20 cellular contexts compared by ENCODE assay signal in genomic region chr10:73981812-73982211, GRCh38. TPM values are rescaled to one million over a fixed set of nuclear protein-coding genes. Genes with fewer than 3 reads are reported as not detected.
DNase-seq lines count a peak whose midpoint lies in the region; ATAC-seq and TF ChIP-seq lines count a peak whose summit lies in the region.
"Had no signal": no experiment of that assay in that cellular context is flagged by ENCODE, and none has a peak within 500 bp of the region (broad histone marks: within the 10 kb centered on the region; RNA-seq: fewer than 3 reads in every experiment).

No MANE protein-coding gene starts in this region.

- POLR2A ChIA-PET in PC-3 (lab: Charles Lee; ENCODE audit: unreplicated experiment) = interaction anchor here (0.6 kb wide), 1 partner anchor 37 kb away, joined by 5 read pairs; no protein-coding TSS in a partner anchor

- H3K27ac ChIP-seq in right atrium auricular region (no peak overlapping the region), heart right ventricle (no peak overlapping the region), PC-3 (ENCODE audit: low read length) (no peak overlapping the region), testis (peak overlapping the region; percentile 28 to 59)
- H3K27ac ChIP-seq: 22Rv1; A549; BLaER1 treated with 17β-estradiol and CSF1 and Interleukin-3, amounts not matched to agents 10 nM and 100 nM; C4-2B had no signal

- H3K4me1 Mint-ChIP-seq in dendritic cell treated with granulocyte-macrophage colony-stimulating factor and Interleukin-4, amounts not matched to agents 40 ng/mL and 50 ng/mL, for 4 days (ENCODE audit: low read depth) = peaks cover 27% of the 10 kb centered on the region
- H3K4me1 Mint-ChIP-seq in activated T-helper 2 cell treated with anti-CD3 and anti-CD28 coated beads, Interferon-gamma antibody, Interleukin-2, Interleukin-4, amounts not matched to agents 10 μg/mL and 5 μg/mL and 100 μg/mL, durations not matched to agents 14 hours and 24 hours and 36 hours (ENCODE audit: low read depth) = peaks cover 12% of the 10 kb centered on the region

- H3K27ac Mint-ChIP-seq in dendritic cell treated with granulocyte-macrophage colony-stimulating factor and Interleukin-4, amounts not matched to agents 40 ng/mL and 50 ng/mL, for 4 days = peak overlapping the region; percentile 15
- H3K27ac Mint-ChIP-seq in activated T-helper 2 cell treated with anti-CD3 and anti-CD28 coated beads, Interferon-gamma antibody, Interleukin-2, Interleukin-4, amounts not matched to agents 10 μg/mL and 5 μg/mL and 100 μg/mL, durations not matched to agents 14 hours and 24 hours and 36 hours = no peak overlapping the region
- H3K27ac Mint-ChIP-seq: B cell; CD4-positive, alpha-beta T cell; CD8-positive, alpha-beta T cell had no signal

- no peak overlapping the region for H3K4me3 ChIP-seq in right atrium auricular region
- H3K4me3 ChIP-seq in heart right ventricle = no peak overlapping the region
- H3K4me3 ChIP-seq in PC-3 (ENCODE audit: low read length) = no peak overlapping the region
- no peak overlapping the region for H3K4me3 ChIP-seq in testis
- H3K4me3 ChIP-seq: A549; BLaER1 treated with 17β-estradiol and CSF1 and Interleukin-3, amounts not matched to agents 10 nM and 100 nM had no signal

- H3F3A ChIP-seq in PC-3 (ENCODE audit: low read length, unreplicated experiment) = no peaks in the 10 kb centered on the region

- no peaks in the 10 kb centered on the region for H3K9me2 ChIP-seq in PC-3 (replicated peaks; ENCODE audit: low read length)

- intact Hi-C loops in heart right ventricle (cut with DNase I) = no loop called here
- intact Hi-C loops in PC-3 (cut with micrococcal nuclease) = no loop called here
- intact Hi-C loops in dendritic cell treated with granulocyte-macrophage colony-stimulating factor and Interleukin-4, amounts not matched to agents 40 ng/mL and 50 ng/mL, for 4 days (cut with micrococcal nuclease) = no loop called here
- intact Hi-C loops in testis (cut with DNase I; ENCODE audit: low total_unique reads) = no loop called here
- intact Hi-C loops in activated T-helper 2 cell treated with anti-CD3 and anti-CD28 coated beads, Interferon-gamma antibody, Interleukin-2, Interleukin-4, amounts not matched to agents 10 μg/mL and 5 μg/mL and 100 μg/mL, durations not matched to agents 14 hours and 24 hours and 36 hours (cut with micrococcal nuclease) = no loop called here

- 92 to 96% methylated on average over 3 of the region's 3 CpGs for WGBS in heart right ventricle, 2 donors
- WGBS in testis, 2 donors = 89% methylated on average over 3 of the region's 3 CpGs

- H3K9ac ChIP-seq in PC-3 (ENCODE audit: low read length) = no peak overlapping the region
- H3K9ac ChIP-seq: BLaER1 treated with 17β-estradiol and CSF1 and Interleukin-3, amounts not matched to agents 10 nM and 100 nM had no signal

- peak overlapping the region; percentile 1; the same call in 1 of the 2 replicates for H2AFZ ChIP-seq in PC-3 (ENCODE audit: low read length)

- H3K27me3 ChIP-seq in right atrium auricular region = no peaks in the 10 kb centered on the region
- no peaks in the 10 kb centered on the region for H3K27me3 ChIP-seq in heart right ventricle
- no peaks in the 10 kb centered on the region for H3K27me3 ChIP-seq in PC-3 (ENCODE audit: low read length)
- H3K27me3 ChIP-seq in testis = no peaks in the 10 kb centered on the region
- H3K27me3 ChIP-seq: BLaER1 treated with 17β-estradiol and CSF1 and Interleukin-3, amounts not matched to agents 10 nM and 100 nM had no signal

- H3K9me3 ChIP-seq in right atrium auricular region (no peaks in the 10 kb centered on the region), heart right ventricle (no peaks in the 10 kb centered on the region), PC-3 (ENCODE audit: low read length) (no peaks in the 10 kb centered on the region), testis (no peaks in the 10 kb centered on the region)
- H3K9me3 ChIP-seq: A549, Caco-2 had no signal

- no peak for TF ChIP-seq POLR2A in testis (IDR thresholded peaks at IDR 0.05)

- no peaks in the 10 kb centered on the region for H3K79me2 ChIP-seq in PC-3 (ENCODE audit: low read length)

- no peaks in the 10 kb centered on the region for H3K27me3 Mint-ChIP-seq in dendritic cell treated with granulocyte-macrophage colony-stimulating factor and Interleukin-4, amounts not matched to agents 40 ng/mL and 50 ng/mL, for 4 days
- H3K27me3 Mint-ChIP-seq in activated T-helper 2 cell treated with anti-CD3 and anti-CD28 coated beads, Interferon-gamma antibody, Interleukin-2, Interleukin-4, amounts not matched to agents 10 μg/mL and 5 μg/mL and 100 μg/mL, durations not matched to agents 14 hours and 24 hours and 36 hours (ENCODE audit: low read depth) = peaks cover 46% of the 10 kb centered on the region
- H3K27me3 Mint-ChIP-seq: B cell; CD4-positive, alpha-beta T cell had no signal

- H3K4me1 ChIP-seq in right atrium auricular region = no peaks in the 10 kb centered on the region
- H3K4me1 ChIP-seq in heart right ventricle = peaks cover 0 to 29% (median 0%) of the 10 kb centered on the region in 9 donors
- no peaks in the 10 kb centered on the region for H3K4me1 ChIP-seq in PC-3 (ENCODE audit: insufficient read depth, low read length)
- peaks cover 25% of the 10 kb centered on the region for H3K4me1 ChIP-seq in testis

- H3K9me3 Mint-ChIP-seq in dendritic cell treated with granulocyte-macrophage colony-stimulating factor and Interleukin-4, amounts not matched to agents 40 ng/mL and 50 ng/mL, for 4 days = no peaks in the 10 kb centered on the region
- no peaks in the 10 kb centered on the region for H3K9me3 Mint-ChIP-seq in activated T-helper 2 cell treated with anti-CD3 and anti-CD28 coated beads, Interferon-gamma antibody, Interleukin-2, Interleukin-4, amounts not matched to agents 10 μg/mL and 5 μg/mL and 100 μg/mL, durations not matched to agents 14 hours and 24 hours and 36 hours
- H3K9me3 Mint-ChIP-seq: CD4-positive, alpha-beta T cell; CD8-positive, alpha-beta T cell had no signal

- DNase-seq in right atrium auricular region (ENCODE audit: low spot score) (peak; percentile 1), heart right ventricle (no peak), PC-3 (no peak), testis (no peak), KG1 (lab: John Stamatoyannopoulos, UW) (no peak)
- DNase-seq in activated T-helper 2 cell treated with anti-CD3 and anti-CD28 coated beads, Interferon-gamma antibody, Interleukin-2, Interleukin-4, amounts not matched to agents 10 μg/mL and 5 μg/mL and 100 μg/mL, durations not matched to agents 14 hours and 24 hours and 36 hours (ENCODE audit: low spot score) = no peak
- DNase-seq: AML-193; Caco-2; Calu3; CD4-positive, alpha-beta T cell; CD8-positive, alpha-beta T cell; DMS79 treated with DMSO at 0.1 percent for 48 hours; GF-D8 had no signal

- H3K4me3 Mint-ChIP-seq in dendritic cell treated with granulocyte-macrophage colony-stimulating factor and Interleukin-4, amounts not matched to agents 40 ng/mL and 50 ng/mL, for 4 days = no peak overlapping the region
- no peak overlapping the region for H3K4me3 Mint-ChIP-seq in activated T-helper 2 cell treated with anti-CD3 and anti-CD28 coated beads, Interferon-gamma antibody, Interleukin-2, Interleukin-4, amounts not matched to agents 10 μg/mL and 5 μg/mL and 100 μg/mL, durations not matched to agents 14 hours and 24 hours and 36 hours (ENCODE audit: low read depth)
- H3K4me3 Mint-ChIP-seq: B cell; CD4-positive, alpha-beta T cell; CD8-positive, alpha-beta T cell had no signal

- H3K36me3 ChIP-seq in right atrium auricular region = no peaks in the 10 kb centered on the region
- H3K36me3 ChIP-seq in heart right ventricle = no peaks in the 10 kb centered on the region
- no peaks in the 10 kb centered on the region for H3K36me3 ChIP-seq in PC-3 (ENCODE audit: low read depth, low read length)
- no peaks in the 10 kb centered on the region for H3K36me3 ChIP-seq in testis (ENCODE audit: low read depth, missing control alignments)
- H3K36me3 ChIP-seq: BLaER1 treated with 17β-estradiol and CSF1 and Interleukin-3, amounts not matched to agents 10 nM and 100 nM had no signal

- H3K4me2 ChIP-seq in PC-3 (ENCODE audit: low read length) = no peak overlapping the region
- H3K4me2 ChIP-seq: A549; BLaER1 treated with 17β-estradiol and CSF1 and Interleukin-3, amounts not matched to agents 10 nM and 100 nM had no signal

- CTCF ChIA-PET in PC-3 (lab: Charles Lee) = no interaction called here

- no peak for ATAC-seq in heart right ventricle
- no peak for ATAC-seq in PC-3
- no peak for ATAC-seq in GM18498 (IDR thresholded peaks at IDR 0.05; ENCODE audit: unreplicated experiment)
- ATAC-seq: A549; CD8-positive, alpha-beta T cell had no signal

- no peaks in the 10 kb centered on the region for H3K36me3 Mint-ChIP-seq in dendritic cell treated with granulocyte-macrophage colony-stimulating factor and Interleukin-4, amounts not matched to agents 40 ng/mL and 50 ng/mL, for 4 days (ENCODE audit: low read depth)
- no peaks in the 10 kb centered on the region for H3K36me3 Mint-ChIP-seq in activated T-helper 2 cell treated with anti-CD3 and anti-CD28 coated beads, Interferon-gamma antibody, Interleukin-2, Interleukin-4, amounts not matched to agents 10 μg/mL and 5 μg/mL and 100 μg/mL, durations not matched to agents 14 hours and 24 hours and 36 hours (ENCODE audit: low read depth)
- H3K36me3 Mint-ChIP-seq: CD8-positive, alpha-beta T cell had no signal

- TF ChIP-seq CTCF in right atrium auricular region (IDR thresholded peaks at IDR 0.05) (no peak), heart right ventricle (IDR thresholded peaks at IDR 0.05) (no peak), PC-3 (conservative IDR thresholded peaks at IDR 0.05; ENCODE audit: low read depth, low read length) (no peak), testis (IDR thresholded peaks at IDR 0.05) (no peak)

- H4K20me1 ChIP-seq in PC-3 (ENCODE audit: low read length) = no peaks in the 10 kb centered on the region
- H4K20me1 ChIP-seq: BLaER1 treated with 17β-estradiol and CSF1 and Interleukin-3, amounts not matched to agents 10 nM and 100 nM had no signal

- BruUV-seq in PC-3 (replicated peaks; lab: Mats Ljungman, UMichigan) = no TSS peak

RNA-seq across cellular contexts. Expression of gene VCL, which starts 16.1 kb away (rescaled TPM):
- total RNA-seq in right atrium auricular region = 100 to 1,000 TPM; 173 to 216 TPM
- 100 to 1,000 TPM; 210 to 369 (median 251) TPM for total RNA-seq in heart right ventricle
- 100 to 1,000 TPM; 117 to 190 TPM for polyA plus RNA-seq in heart right ventricle
- total RNA-seq in PC-3 (2014; rRNA removed) = 382 and 445 TPM in 2 replicates
- total RNA-seq in testis = 100 to 1,000 TPM; 267 to 272 TPM
- polyA plus RNA-seq in testis (ENCODE audit: insufficient read depth, low read depth, low replicate concordance) = 106 TPM
- 24.4 TPM in 2 replicates for total RNA-seq in activated T-helper 2 cell treated with anti-CD3 and anti-CD28 coated beads, Interferon-gamma antibody, Interleukin-2, Interleukin-4, amounts not matched to agents 10 μg/mL and 5 μg/mL and 100 μg/mL, durations not matched to agents 14 hours and 24 hours and 36 hours

Comparison
In these comparisons a context has a peak if more than half of its experiments do, and no peak if none do; other contexts are left out.
1. H3K27ac ChIP-seq: peak in testis (2 of 2); none in right atrium auricular region (0 of 2), heart right ventricle (0 of 10) and PC-3 (single experiment).